22 cellular contexts compared by ENCODE assay signal in genomic region chr7:28933874-28934265, GRCh38. TPM values are rescaled to one million over a fixed set of nuclear protein-coding genes. Genes with fewer than 3 reads are reported as not detected.
DNase-seq lines count a peak whose midpoint lies in the region; TF ChIP-seq lines count a peak whose summit lies in the region.
"Had no signal": no experiment of that assay in that cellular context is flagged by ENCODE, and none has a peak within 500 bp of the region (broad histone marks: within the 10 kb centered on the region; RNA-seq: fewer than 3 reads in every experiment).

No MANE protein-coding gene starts in this region.

- no peaks in the 10 kb centered on the region for H3K9me3 ChIP-seq in breast epithelium
- peaks cover 4% of the 10 kb centered on the region for H3K9me3 ChIP-seq in endodermal cell (ENCODE audit: control insufficient read depth, low read length)
- no peaks in the 10 kb centered on the region for H3K9me3 ChIP-seq in smooth muscle cell (replicated peaks; ENCODE audit: low read depth)
- no peaks in the 10 kb centered on the region for H3K9me3 ChIP-seq in SK-N-SH
- H3K9me3 ChIP-seq: gastroesophageal sphincter, pancreas, sigmoid colon, transverse colon had no signal

- H3K9me2 ChIP-seq in SK-N-SH, result no peaks in the 10 kb centered on the region

- BruUV-seq in MCF 10A (replicated peaks; lab: Mats Ljungman, UMichigan), result no TSS peak

- WGBS in endodermal cell (ENCODE audit: insufficient coverage in 1 of 2, insufficient read length in 1 of 2), 2 experiments, result 89 to 90% methylated on average over 1 to 2 of the region's 2 CpGs
- 82% methylated on average over 2 of the region's 2 CpGs for WGBS in smooth muscle cell (ENCODE audit: low lambda C conversion rate)
- 50% methylated on average over 2 of the region's 2 CpGs for WGBS in SK-N-SH (ENCODE audit: low lambda C conversion rate)

- no peaks in the 10 kb centered on the region for H3K36me3 ChIP-seq in breast epithelium
- no peaks in the 10 kb centered on the region for H3K36me3 ChIP-seq in endodermal cell (ENCODE audit: control insufficient read depth, insufficient read depth, low read length)
- H3K36me3 ChIP-seq in smooth muscle cell (ENCODE audit: low read depth), result no peaks in the 10 kb centered on the region
- no peaks in the 10 kb centered on the region for H3K36me3 ChIP-seq in SK-N-SH (replicated peaks in 1 of 2; ENCODE audit: control insufficient read depth in 1 of 2, insufficient read depth in 2 of 2, low read length in 1 of 2)
- H3K36me3 ChIP-seq: gastroesophageal sphincter, pancreas, sigmoid colon, transverse colon had no signal

- no peak for TF ChIP-seq EP300 in SK-N-SH (IDR thresholded peaks at IDR 0.05; ENCODE audit: borderline replicate concordance in 1 of 2, low read depth in 1 of 2, low read length in 1 of 2)

- H4K20me1 ChIP-seq in smooth muscle cell (ENCODE audit: low read depth), result no peaks in the 10 kb centered on the region
- H4K20me1 ChIP-seq in SK-N-SH (ENCODE audit: insufficient read depth), result no peaks in the 10 kb centered on the region

- H3K27ac ChIP-seq in breast epithelium (peak overlapping the region; percentile 22 to 54), endodermal cell (ENCODE audit: low read depth, low read length) (peak overlapping the region; percentile 21), smooth muscle cell (ENCODE audit: low read depth) (peak overlapping the region; percentile 28), SK-N-SH (ENCODE audit: low read depth in 2 of 2, low read length in 1 of 2) (0 out of 4 replicates have a peak overlapping the region, but pooled peaks of 1 of the 2 experiments have one; percentile 19)
- H3K27ac ChIP-seq: 22Rv1, gastroesophageal sphincter, pancreas, sigmoid colon, transverse colon had no signal

- H3K4me1 ChIP-seq in breast epithelium, result peaks cover 0 to 8% of the 10 kb centered on the region in 2 donors
- H3K4me1 ChIP-seq in endodermal cell (ENCODE audit: control insufficient read depth, insufficient read depth, low read length), result peaks cover 9% of the 10 kb centered on the region
- H3K4me1 ChIP-seq in smooth muscle cell (ENCODE audit: low read depth), result peaks cover 6% of the 10 kb centered on the region
- peaks cover 0 to 33% of the 10 kb centered on the region in 2 experiments; a peak in 2 of 4 replicates for H3K4me1 ChIP-seq in SK-N-SH (ENCODE audit: control insufficient read depth in 1 of 2, insufficient read depth in 2 of 2, low read depth in 1 of 2, low read length in 1 of 2)

- H3K9ac ChIP-seq in endodermal cell (ENCODE audit: extremely low read depth, low read length, poor library complexity, severe bottlenecking) (no peak overlapping the region), smooth muscle cell (ENCODE audit: low read depth) (peak overlapping the region; percentile 76), SK-N-SH (no peak overlapping the region)

- TF ChIP-seq CTCF in breast epithelium (IDR thresholded peaks at IDR 0.05) (no peak), MCF 10A (IDR thresholded peaks at IDR 0.05; ENCODE audit: unreplicated experiment) (no peak), endodermal cell (conservative IDR thresholded peaks at IDR 0.05) (no peak), mesothelial cell of epicardium (IDR thresholded peaks at IDR 0.05; ENCODE audit: unreplicated experiment) (no peak), smooth muscle cell (IDR thresholded peaks at IDR 0.05; ENCODE audit: borderline replicate concordance, insufficient read depth, poor library complexity, severe bottlenecking) (no peak), SK-N-SH (IDR thresholded peaks at IDR 0.05) (no peak)

- H3K4me1 Mint-ChIP-seq in MCF 10A (ENCODE audit: insufficient read depth, unreplicated experiment) (no peaks in the 10 kb centered on the region), endodermal cell (peaks cover 9% of the 10 kb centered on the region), mesothelial cell of epicardium (peaks cover 23% of the 10 kb centered on the region)
- H3K4me1 Mint-ChIP-seq: activated CD4-positive, alpha-beta memory T cell treated with anti-CD3 and anti-CD28 coated beads, Interleukin-2, amount 10 ng/mL, durations not matched to agents 7 days and 5 days had no signal

- no peak overlapping the region for H3K4me3 ChIP-seq in breast epithelium
- no peak overlapping the region for H3K4me3 ChIP-seq in endodermal cell (ENCODE audit: low read length)
- H3K4me3 ChIP-seq in smooth muscle cell, result no peak overlapping the region
- no peak overlapping the region for H3K4me3 ChIP-seq in SK-N-SH (ENCODE audit: low read depth in 2 of 2, low read length in 1 of 2)
- H3K4me3 ChIP-seq: gastroesophageal sphincter, pancreas, sigmoid colon, transverse colon had no signal

- CTCF ChIA-PET in MCF 10A (lab: Yijun Ruan, JAX), result interaction anchor here (0.6 to 14.8 kb wide), 5 partner anchors 9 to 987 kb away, joined by 3 to 712 read pairs (median 3); no protein-coding TSS in a partner anchor
- CTCF ChIA-PET in SK-N-SH (lab: Yijun Ruan, JAX), result interaction anchor here (0.9 to 37.1 kb wide), 7 partner anchors 9 to 475 kb away, joined by 3 to 1040 read pairs (median 4); partner anchors contain the start of gene TRIL

- no peak overlapping the region for H3K4me3 Mint-ChIP-seq in MCF 10A (ENCODE audit: unreplicated experiment)
- H3K4me3 Mint-ChIP-seq in endodermal cell, result no peak overlapping the region
- H3K4me3 Mint-ChIP-seq in mesothelial cell of epicardium, result no peak overlapping the region
- H3K4me3 Mint-ChIP-seq: activated CD4-positive, alpha-beta memory T cell treated with anti-CD3 and anti-CD28 coated beads, Interleukin-2, amount 10 ng/mL, durations not matched to agents 7 days and 5 days; CD8-positive, alpha-beta T cell; effector memory CD8-positive, alpha-beta T cell had no signal

- H3K4me2 ChIP-seq in smooth muscle cell (peak overlapping the region; percentile 60), SK-N-SH (no peak overlapping the region)

- intact Hi-C loops in breast epithelium (cut with DNase I; ENCODE audit: low total_unique reads) (no loop called here), MCF 10A (cut with micrococcal nuclease) (no loop called here)

- H2AFZ ChIP-seq in smooth muscle cell (ENCODE audit: low read depth), result no peak overlapping the region
- H2AFZ ChIP-seq in SK-N-SH (ENCODE audit: low read depth), result no peak overlapping the region

- H3K27me3 Mint-ChIP-seq in MCF 10A (ENCODE audit: insufficient read depth, unreplicated experiment) (no peaks in the 10 kb centered on the region), endodermal cell (ENCODE audit: insufficient read depth) (peaks cover 3% of the 10 kb centered on the region), mesothelial cell of epicardium (ENCODE audit: low read depth) (peaks cover 2% of the 10 kb centered on the region)

- DNase-seq in breast epithelium (ENCODE audit: low spot score in 2 of 2), result no peak
- no peak for DNase-seq in MCF 10A (ENCODE audit: unreplicated experiment)
- DNase-seq in endodermal cell, result no peak
- DNase-seq in mesothelial cell of epicardium (ENCODE audit: low spot score in 2 of 2, unreplicated experiment in 2 of 2), result no peak
- DNase-seq in smooth muscle cell (lab: John Stamatoyannopoulos, UW; ENCODE audit: unreplicated experiment), result no peak
- no peak for DNase-seq in SK-N-SH
- DNase-seq in mucosa of gallbladder (ENCODE audit: low spot score), result no peak
- DNase-seq in NCI-H510A treated with DMSO at 0.1 percent for 48 hours (lab: John Stamatoyannopoulos, UW), result no peak
- DNase-seq: activated CD4-positive, alpha-beta memory T cell treated with anti-CD3 and anti-CD28 coated beads, Interleukin-2, amount 10 ng/mL, durations not matched to agents 7 days and 5 days; activated effector memory CD4-positive, alpha-beta T cell treated with anti-CD3 and anti-CD28 coated beads, Interleukin-2, amount 50 U/mL, for 16 hours; activated T-cell treated with anti-CD3 and anti-CD28 coated beads for 4 hours; CD8-positive, alpha-beta T cell; DND-41; effector memory CD8-positive, alpha-beta T cell; KBM-7; stimulated activated CD8-positive, alpha-beta memory T cell treated with anti-CD3 and anti-CD28 coated beads, Interleukin-4, amount 100 ng/mL, for 48 hours had no signal

- H3K79me2 ChIP-seq in smooth muscle cell (ENCODE audit: low read depth) (no peaks in the 10 kb centered on the region), SK-N-SH (ENCODE audit: insufficient read depth) (no peaks in the 10 kb centered on the region)

- H3K27ac Mint-ChIP-seq in MCF 10A (ENCODE audit: low read depth, unreplicated experiment) (no peak overlapping the region), endodermal cell (no peak overlapping the region), mesothelial cell of epicardium (peak overlapping the region; percentile 83)
- H3K27ac Mint-ChIP-seq: activated CD4-positive, alpha-beta memory T cell treated with anti-CD3 and anti-CD28 coated beads, Interleukin-2, amount 10 ng/mL, durations not matched to agents 7 days and 5 days; CD8-positive, alpha-beta T cell; effector memory CD8-positive, alpha-beta T cell had no signal

- H3K36me3 Mint-ChIP-seq in MCF 10A (ENCODE audit: insufficient read depth, unreplicated experiment), result no peaks in the 10 kb centered on the region
- no peaks in the 10 kb centered on the region for H3K36me3 Mint-ChIP-seq in endodermal cell (ENCODE audit: low read depth)
- H3K36me3 Mint-ChIP-seq in mesothelial cell of epicardium, result no peaks in the 10 kb centered on the region
- H3K36me3 Mint-ChIP-seq: CD8-positive, alpha-beta T cell had no signal

- H3F3A ChIP-seq in smooth muscle cell (ENCODE audit: low read depth), result no peaks in the 10 kb centered on the region
- H3F3A ChIP-seq in SK-N-SH (replicated peaks; ENCODE audit: insufficient read depth), result no peaks in the 10 kb centered on the region

- POLR2A ChIA-PET in MCF 10A (lab: Yijun Ruan, JAX), result no interaction called here
- POLR2A ChIA-PET in SK-N-SH (lab: Yijun Ruan, JAX), result no interaction called here

- no peak for TF ChIP-seq POLR2A in breast epithelium (IDR thresholded peaks at IDR 0.05)

- H3K9me3 Mint-ChIP-seq in MCF 10A (ENCODE audit: unreplicated experiment), result no peaks in the 10 kb centered on the region
- H3K9me3 Mint-ChIP-seq in endodermal cell, result peaks cover 10% of the 10 kb centered on the region
- no peaks in the 10 kb centered on the region for H3K9me3 Mint-ChIP-seq in mesothelial cell of epicardium
- H3K9me3 Mint-ChIP-seq: activated CD4-positive, alpha-beta memory T cell treated with anti-CD3 and anti-CD28 coated beads, Interleukin-2, amount 10 ng/mL, durations not matched to agents 7 days and 5 days; CD8-positive, alpha-beta T cell; effector memory CD8-positive, alpha-beta T cell had no signal

- H3K27me3 ChIP-seq in breast epithelium, result no peaks in the 10 kb centered on the region
- H3K27me3 ChIP-seq in endodermal cell (ENCODE audit: control insufficient read depth, insufficient read depth, low read length, poor library complexity, severe bottlenecking), result no peaks in the 10 kb centered on the region
- H3K27me3 ChIP-seq in smooth muscle cell (ENCODE audit: low read depth), result no peaks in the 10 kb centered on the region
- no peaks in the 10 kb centered on the region for H3K27me3 ChIP-seq in SK-N-SH (ENCODE audit: insufficient read depth)
- H3K27me3 ChIP-seq: pancreas, sigmoid colon, transverse colon had no signal

- TF ChIP-seq RAD21 in SK-N-SH (IDR thresholded peaks at IDR 0.05; ENCODE audit: low read length), result no peak

RNA-seq across cellular contexts. Expression of gene TRIL, which starts 24.3 kb away (rescaled TPM):
- 1 to 10 TPM in 2 of 3 donors, under 1 TPM in 1; 0.48 to 8.3 (median 8.2) TPM for total RNA-seq in breast epithelium
- not detected in 2 replicates for total RNA-seq in MCF 10A (2022)
- 1 to 10 TPM; 1.6 to 3.3 TPM for total RNA-seq in endodermal cell
- 17.3 TPM for polyA plus RNA-seq in endodermal cell (2013, experiment 1 of 2)
- 19.1 TPM for polyA plus RNA-seq in endodermal cell (2013, experiment 2 of 2)
- total RNA-seq in mesothelial cell of epicardium, result 11.9 to 14.2 TPM (median 13.4 TPM) in 3 replicates
- total RNA-seq in smooth muscle cell, result 8.9 and 11.1 TPM in 2 replicates
- 4.7 and 11.0 TPM in 2 replicates for polyA plus RNA-seq in smooth muscle cell
- polyA plus RNA-seq in SK-N-SH (2012; rRNA removed), result 0.18 and 0.28 TPM in 2 replicates
- 0.23 and 0.41 TPM in 2 replicates for polyA plus RNA-seq in SK-N-SH (2012; cell fraction: cytosol; rRNA removed)
- polyA plus RNA-seq in SK-N-SH (2012; cell fraction: nucleus; rRNA removed), result 0.08 and 0.16 TPM in 2 replicates
- 1.4 TPM for total RNA-seq in mucosa of gallbladder
- total RNA-seq: CD8-positive, alpha-beta T cell; mononuclear cell had no signal
